Comparison of ENCODE assay signal across 9 cellular contexts in genomic region chr12:103799504-103800251, GRCh38. TPM values are rescaled to one million over a fixed set of nuclear protein-coding genes. Genes with fewer than 3 reads are reported as not detected.
DNase-seq lines count a peak whose midpoint lies in the region; ATAC-seq and TF ChIP-seq lines count a peak whose summit lies in the region.
"Had no signal": no experiment of that assay in that cellular context is flagged by ENCODE, and none has a peak within 500 bp of the region (broad histone marks: within the 10 kb centered on the region; RNA-seq: fewer than 3 reads in every experiment).

No MANE protein-coding gene starts in this region.

- H3K4me3 ChIP-seq in A673 (ENCODE audit: low read depth, low read length, poor library complexity, severe bottlenecking) (peak overlapping the region; percentile 17), ascending aorta (peak overlapping the region in 1 of 2 donors; percentile 34), prostate gland (no peak overlapping the region)

- H3K9me3 ChIP-seq in A673 (ENCODE audit: low read depth, low read length, poor library complexity, severe bottlenecking) (peaks cover 6% of the 10 kb centered on the region), ascending aorta (no peaks in the 10 kb centered on the region), prostate gland (no peaks in the 10 kb centered on the region)

- CTCF ChIA-PET in A673 (lab: Charles Lee), result no interaction called here

- WGBS in prostate gland, result 80% methylated on average over 10 of the region's 10 CpGs

- intact Hi-C loops in A673 (cut with micrococcal nuclease; ENCODE audit: unreplicated experiment) (loop anchor here (5.0 kb wide), 1 partner anchor 38 kb away; no protein-coding TSS in a partner anchor), ascending aorta (cut with DNase I) (no loop called here), left colon (cut with DNase I, micrococcal nuclease) (no loop called here), prostate gland (cut with DNase I) (no loop called here)

- H3K27me3 ChIP-seq in A673 (replicated peaks; ENCODE audit: insufficient read depth, low read depth, low read length, poor library complexity), result no peaks in the 10 kb centered on the region
- H3K27me3 ChIP-seq in ascending aorta, result no peaks in the 10 kb centered on the region
- no peaks in the 10 kb centered on the region for H3K27me3 ChIP-seq in prostate gland (replicated peaks; ENCODE audit: insufficient read depth)

- POLR2A ChIA-PET in A673 (lab: Charles Lee; ENCODE audit: low non-redundant PET), result no interaction called here

- ATAC-seq in left colon (peak; percentile 78), HG03196 (IDR thresholded peaks at IDR 0.05; ENCODE audit: unreplicated experiment) (no peak)

- TF ChIP-seq CTCF in A673 (conservative IDR thresholded peaks at IDR 0.05; ENCODE audit: low read depth, low read length) (no peak), ascending aorta (IDR thresholded peaks at IDR 0.05) (no peak), prostate gland (IDR thresholded peaks at IDR 0.05) (no peak)

- no TSS peak for BruUV-seq in A673 (replicated peaks; lab: Mats Ljungman, UMichigan)

- DNase-seq in A673 (ENCODE audit: low spot score) (peak; percentile 92), NCI-H1436 (lab: John Stamatoyannopoulos, UW) (peak; percentile 64), ascending aorta (ENCODE audit: low spot score in 2 of 2) (no peak), left colon (peak in 1 of 2 donors; percentile 55), NAMALWA (ENCODE audit: low spot score) (no peak), prostate gland (ENCODE audit: low spot score) (no peak)
- no peak for DNase-seq in activated CD8-positive, alpha-beta memory T cell treated with anti-CD3 and anti-CD28 coated beads for 24 hours

- H3K27ac ChIP-seq in A673 (ENCODE audit: low read depth, low read length, poor library complexity, severe bottlenecking) (peak overlapping the region; percentile 94), ascending aorta (peak overlapping the region; percentile 56 to 82), prostate gland (no peak overlapping the region)
- H3K27ac ChIP-seq: KMS-11 had no signal

- H3K36me3 ChIP-seq in A673 (ENCODE audit: insufficient read depth, low read length, poor library complexity, severe bottlenecking) (peaks cover 7% of the 10 kb centered on the region), ascending aorta (peaks cover 33 to 42% of the 10 kb centered on the region in 2 donors), prostate gland (no peaks in the 10 kb centered on the region)

- H3K4me1 ChIP-seq in A673 (ENCODE audit: insufficient read depth, low read length, poor library complexity, severe bottlenecking) (peaks cover 51% of the 10 kb centered on the region), ascending aorta (peaks cover 5 to 29% of the 10 kb centered on the region in 2 donors), prostate gland (replicated peaks) (no peaks in the 10 kb centered on the region)

- no peak for TF ChIP-seq POLR2A in prostate gland (IDR thresholded peaks at IDR 0.05)

RNA-seq across cellular contexts. Expression of gene NT5DC3, which starts 41.4 kb away (rescaled TPM):
- total RNA-seq in A673 (2021), result 18.2 and 19.7 TPM in 2 replicates
- total RNA-seq in ascending aorta, result 6.6 TPM
- total RNA-seq in left colon, result 10 to 100 TPM; 14.4 to 24.0 TPM
- total RNA-seq in prostate gland, result 10 to 100 TPM; 12.4 to 29.7 TPM

Comparison
In these comparisons a context has a peak if more than half of its experiments do, and no peak if none do; other contexts are left out.
1. DNase-seq: peak in A673 (single experiment) and NCI-H1436 (single experiment); none in ascending aorta (0 of 2), NAMALWA (single experiment), activated CD8-positive, alpha-beta memory T cell treated with anti-CD3 and anti-CD28 coated beads for 24 hours (single experiment) and prostate gland (single experiment).
2. H3K27ac ChIP-seq: peak in A673 (single experiment) and ascending aorta (2 of 2); none in prostate gland (0 of 2).